ENCODE assay signal across 30 cellular contexts in genomic region chr2:45551862-45552261, GRCh38.
"Had no signal": no experiment of that assay in that cellular context is flagged by ENCODE, and none has a peak within 500 bp of the region (broad histone marks: within the 10 kb centered on the region; RNA-seq: fewer than 3 reads in every experiment).

No MANE protein-coding gene starts in this region.

- DNase-seq: activated CD4-positive, alpha-beta T cell treated with anti-CD3 and anti-CD28 coated beads for 36 hours; activated CD4-positive, alpha-beta T cell treated with anti-CD3 and anti-CD28 coated beads, Interleukin-2, amount 10 ng/mL, durations not matched to agents 24 days and 14 days; activated CD4-positive, alpha-beta T cell treated with anti-CD3 and anti-CD28 coated beads, Interleukin-2, amount 50 U/mL, for 48 hours; activated CD4-positive, CD25-positive, alpha-beta regulatory T cell; activated CD4-positive, CD25-positive, alpha-beta regulatory T cell treated with anti-CD3 and anti-CD28 coated beads, Interleukin-2, amount 50 U/mL, for 72 hours; activated CD8-positive, alpha-beta memory T cell treated with anti-CD3 and anti-CD28 coated beads for 24 hours; activated CD8-positive, alpha-beta T cell treated with anti-CD3 and anti-CD28 coated beads for 36 hours; activated effector memory CD4-positive, alpha-beta T cell treated with anti-CD3 and anti-CD28 coated beads, Interleukin-2, amount 50 U/mL, for 16 hours; activated naive CD4-positive, alpha-beta T cell treated with anti-CD3 and anti-CD28 coated beads for 36 hours; activated naive CD8-positive, alpha-beta T cell treated with anti-CD3 and anti-CD28 coated beads for 36 hours; activated naive CD8-positive, alpha-beta T cell treated with anti-CD3 and anti-CD28 coated beads, Interleukin-2, amount 50 U/mL, for 24 hours; activated T-cell treated with anti-CD3 and anti-CD28 coated beads, Interleukin-2, amount 50 U/mL, for 4 hours; adrenal gland; amygdala; aorta; body of pancreas; caudate nucleus; cerebellar nuclear complex; colonic mucosa; effector CD8-positive, alpha-beta T cell; esophagus squamous epithelium; foreskin melanocyte; head of caudate nucleus; T-cell; T-helper 2 cell had no signal

- FAIRE-seq: endometrium, endothelial cell of umbilical vein had no signal

- H3K27me3 Mint-ChIP-seq: activated CD4-positive, alpha-beta T cell treated with anti-CD3 and anti-CD28 coated beads for 36 hours; activated CD4-positive, alpha-beta T cell treated with anti-CD3 and anti-CD28 coated beads, Interleukin-2, amount 10 ng/mL, durations not matched to agents 24 days and 14 days; activated CD8-positive, alpha-beta T cell treated with anti-CD3 and anti-CD28 coated beads for 36 hours; activated naive CD4-positive, alpha-beta T cell treated with anti-CD3 and anti-CD28 coated beads, Interleukin-2, amount 50 U/mL, for 24 hours; activated naive CD8-positive, alpha-beta T cell treated with anti-CD3 and anti-CD28 coated beads for 36 hours; activated naive CD8-positive, alpha-beta T cell treated with anti-CD3 and anti-CD28 coated beads, Interleukin-2, amount 50 U/mL, for 24 hours; T-cell had no signal

- H3K27ac Mint-ChIP-seq: activated CD4-positive, alpha-beta T cell treated with anti-CD3 and anti-CD28 coated beads for 36 hours; activated CD4-positive, alpha-beta T cell treated with anti-CD3 and anti-CD28 coated beads, Interleukin-2, amount 10 ng/mL, durations not matched to agents 24 days and 14 days; activated CD8-positive, alpha-beta T cell treated with anti-CD3 and anti-CD28 coated beads for 36 hours; activated naive CD4-positive, alpha-beta T cell treated with anti-CD3 and anti-CD28 coated beads for 36 hours; activated naive CD4-positive, alpha-beta T cell treated with anti-CD3 and anti-CD28 coated beads, Interleukin-2, amount 50 U/mL, for 24 hours; activated naive CD8-positive, alpha-beta T cell treated with anti-CD3 and anti-CD28 coated beads for 36 hours; activated naive CD8-positive, alpha-beta T cell treated with anti-CD3 and anti-CD28 coated beads, Interleukin-2, amount 50 U/mL, for 24 hours; activated T-helper 2 cell treated with anti-CD3 and anti-CD28 coated beads, Interferon-gamma antibody, Interleukin-2, Interleukin-4, amounts not matched to agents 10 μg/mL and 5 μg/mL and 100 μg/mL, durations not matched to agents 14 hours and 24 hours and 36 hours; T-cell had no signal

- H3K4me3 Mint-ChIP-seq: activated CD4-positive, alpha-beta T cell treated with anti-CD3 and anti-CD28 coated beads for 36 hours; activated CD4-positive, alpha-beta T cell treated with anti-CD3 and anti-CD28 coated beads, Interleukin-2, amount 10 ng/mL, durations not matched to agents 24 days and 14 days; activated CD8-positive, alpha-beta T cell treated with anti-CD3 and anti-CD28 coated beads for 36 hours; activated naive CD4-positive, alpha-beta T cell treated with anti-CD3 and anti-CD28 coated beads for 36 hours; activated naive CD4-positive, alpha-beta T cell treated with anti-CD3 and anti-CD28 coated beads, Interleukin-2, amount 50 U/mL, for 24 hours; activated naive CD8-positive, alpha-beta T cell treated with anti-CD3 and anti-CD28 coated beads for 36 hours; activated naive CD8-positive, alpha-beta T cell treated with anti-CD3 and anti-CD28 coated beads, Interleukin-2, amount 50 U/mL, for 24 hours; activated T-cell treated with anti-CD3 and anti-CD28 coated beads, Interleukin-2, amount 50 U/mL, for 4 hours; T-cell had no signal

- H3K27ac ChIP-seq: adrenal gland, body of pancreas, colonic mucosa, epithelial cell of prostate, esophagus squamous epithelium had no signal

- H3K4me3 ChIP-seq: adrenal gland, body of pancreas, colonic mucosa, esophagus squamous epithelium had no signal

- H3K27me3 ChIP-seq: adrenal gland, body of pancreas, colonic mucosa, esophagus squamous epithelium had no signal

- H3K9me3 Mint-ChIP-seq: activated CD4-positive, alpha-beta T cell treated with anti-CD3 and anti-CD28 coated beads, Interleukin-2, amount 10 ng/mL, durations not matched to agents 24 days and 14 days; activated naive CD4-positive, alpha-beta T cell treated with anti-CD3 and anti-CD28 coated beads for 36 hours; activated naive CD4-positive, alpha-beta T cell treated with anti-CD3 and anti-CD28 coated beads, Interleukin-2, amount 50 U/mL, for 24 hours; activated naive CD8-positive, alpha-beta T cell treated with anti-CD3 and anti-CD28 coated beads for 36 hours; activated naive CD8-positive, alpha-beta T cell treated with anti-CD3 and anti-CD28 coated beads, Interleukin-2, amount 50 U/mL, for 24 hours; activated T-helper 2 cell treated with anti-CD3 and anti-CD28 coated beads, Interferon-gamma antibody, Interleukin-2, Interleukin-4, amounts not matched to agents 10 μg/mL and 5 μg/mL and 100 μg/mL, durations not matched to agents 14 hours and 24 hours and 36 hours had no signal

- H3K36me3 ChIP-seq: adrenal gland, colonic mucosa had no signal

- H3K9me3 ChIP-seq: adrenal gland, body of pancreas, colonic mucosa, esophagus squamous epithelium had no signal

- H3K4me1 ChIP-seq: body of pancreas, colonic mucosa, esophagus squamous epithelium had no signal

- ATAC-seq: activated CD4-positive, alpha-beta T cell treated with anti-CD3 and anti-CD28 coated beads for 36 hours; activated CD8-positive, alpha-beta T cell treated with anti-CD3 and anti-CD28 coated beads for 36 hours; activated naive CD8-positive, alpha-beta T cell treated with anti-CD3 and anti-CD28 coated beads, Interleukin-2, amount 50 U/mL, for 24 hours; activated T-cell treated with anti-CD3 and anti-CD28 coated beads, Interleukin-2, amount 50 U/mL, for 4 hours; body of pancreas; T-cell had no signal
